ENCODE assay signal across 1 cellular context in the genomic region with DNA sequence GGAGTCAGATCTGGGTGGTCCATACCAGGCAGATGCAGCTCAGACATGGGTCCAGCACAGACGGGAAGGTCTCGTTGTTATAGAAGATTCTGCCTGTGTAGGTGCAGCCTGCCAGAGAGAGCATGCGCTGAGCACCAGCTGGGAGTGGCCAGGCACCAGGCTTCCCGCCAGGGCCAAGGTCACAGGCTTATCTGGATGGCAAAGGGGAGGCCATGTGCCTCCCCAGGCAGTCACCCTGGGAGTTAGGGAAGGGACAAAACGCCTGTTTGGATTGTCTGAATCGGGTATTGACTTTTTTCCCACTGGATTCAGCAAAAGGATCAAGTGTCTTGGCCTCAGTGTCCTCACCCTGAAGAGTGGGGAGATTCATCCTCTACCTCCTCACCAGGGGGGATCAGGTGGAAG.
TF ChIP-seq lines count a peak whose summit lies in the region.

No MANE protein-coding gene starts in this region.

TF ChIP-seq in HepG2, 621 proteins besides CTCF, POLR2A, EP300 and RAD21 (continued from another document and continues in another):
- no peak; the same call in 1 of the 2 replicates for TF ChIP-seq ZNF777 (CRISPR knock-in tag; IDR thresholded peaks at IDR 0.05)
- TF ChIP-seq ZNF225 (CRISPR knock-in tag; IDR thresholded peaks at IDR 0.05): no peak
- no peak for TF ChIP-seq ARHGAP35 (CRISPR knock-in tag; IDR thresholded peaks at IDR 0.05; ENCODE audit: borderline replicate concordance)
- TF ChIP-seq ETV6 (CRISPR knock-in tag; conservative IDR thresholded peaks at IDR 0.05): no peak
- TF ChIP-seq, protein P1, sequence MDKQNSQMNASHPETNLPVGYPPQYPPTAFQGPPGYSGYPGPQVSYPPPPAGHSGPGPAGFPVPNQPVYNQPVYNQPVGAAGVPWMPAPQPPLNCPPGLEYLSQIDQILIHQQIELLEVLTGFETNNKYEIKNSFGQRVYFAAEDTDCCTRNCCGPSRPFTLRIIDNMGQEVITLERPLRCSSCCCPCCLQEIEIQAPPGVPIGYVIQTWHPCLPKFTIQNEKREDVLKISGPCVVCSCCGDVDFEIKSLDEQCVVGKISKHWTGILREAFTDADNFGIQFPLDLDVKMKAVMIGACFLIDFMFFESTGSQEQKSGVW (CRISPR knock-in tag; IDR thresholded peaks at IDR 0.05; ENCODE audit: borderline replicate concordance): no peak
- TF ChIP-seq TAF15 (IDR thresholded peaks at IDR 0.05; ENCODE audit: low read depth, low read length, poor library complexity, severe bottlenecking): no peak
- peak; percentile 63; the same call in 1 of the 2 replicates for TF ChIP-seq WIZ (CRISPR knock-in tag; IDR thresholded peaks at IDR 0.05)
- TF ChIP-seq HNRNPL (IDR thresholded peaks at IDR 0.05; ENCODE audit: low read depth, low read length): 0 out of 2 replicates have a peak, but pooled peaks have one; percentile 23
- TF ChIP-seq ZNF644 (CRISPR knock-in tag; IDR thresholded peaks at IDR 0.05; ENCODE audit: low read depth): no peak
- TF ChIP-seq CC2D1A (CRISPR knock-in tag; IDR thresholded peaks at IDR 0.05): no peak
- no peak for TF ChIP-seq PAX8 (CRISPR knock-in tag; IDR thresholded peaks at IDR 0.05; ENCODE audit: borderline replicate concordance)
- no peak for TF ChIP-seq ZNF577 (CRISPR knock-in tag; IDR thresholded peaks at IDR 0.05; ENCODE audit: borderline replicate concordance, low read depth)
- no peak for TF ChIP-seq PTBP1 (IDR thresholded peaks at IDR 0.05; ENCODE audit: low read depth, low read length, poor library complexity, severe bottlenecking)
- 0 out of 2 replicates have a peak, but pooled peaks have one; percentile 47 for TF ChIP-seq ZBTB43 (CRISPR knock-in tag; conservative IDR thresholded peaks at IDR 0.05)
- no peak for TF ChIP-seq GLI4 (CRISPR knock-in tag; IDR thresholded peaks at IDR 0.05; ENCODE audit: borderline replicate concordance)
- no peak for TF ChIP-seq TBX3 (IDR thresholded peaks at IDR 0.05; ENCODE audit: borderline replicate concordance)
- TF ChIP-seq ZNF510 (CRISPR knock-in tag; IDR thresholded peaks at IDR 0.05; ENCODE audit: low read depth): no peak
- TF ChIP-seq MAFG (CRISPR knock-in tag; IDR thresholded peaks at IDR 0.05): no peak
- no peak; the same call in 1 of the 2 replicates for TF ChIP-seq KDM5B (CRISPR knock-in tag; IDR thresholded peaks at IDR 0.05; ENCODE audit: borderline replicate concordance)
- TF ChIP-seq RCOR2 (CRISPR knock-in tag; IDR thresholded peaks at IDR 0.05): no peak
- no peak for TF ChIP-seq ZNF790 (CRISPR knock-in tag; IDR thresholded peaks at IDR 0.05; ENCODE audit: borderline replicate concordance)
- no peak for TF ChIP-seq SNAPC5 (CRISPR knock-in tag; IDR thresholded peaks at IDR 0.05; ENCODE audit: borderline replicate concordance)
- peak; percentile 46; the same call in 1 of the 2 replicates for TF ChIP-seq MIER3 (CRISPR knock-in tag; IDR thresholded peaks at IDR 0.05; ENCODE audit: borderline replicate concordance)
- TF ChIP-seq MXD1 (CRISPR knock-in tag; IDR thresholded peaks at IDR 0.05): no peak
- TF ChIP-seq HHEX (CRISPR knock-in tag; IDR thresholded peaks at IDR 0.05): no peak
- no peak for TF ChIP-seq ZNF547 (CRISPR knock-in tag; IDR thresholded peaks at IDR 0.05)
- TF ChIP-seq ZNF569 (CRISPR knock-in tag; IDR thresholded peaks at IDR 0.05; ENCODE audit: borderline replicate concordance): no peak
- TF ChIP-seq, protein P2, sequence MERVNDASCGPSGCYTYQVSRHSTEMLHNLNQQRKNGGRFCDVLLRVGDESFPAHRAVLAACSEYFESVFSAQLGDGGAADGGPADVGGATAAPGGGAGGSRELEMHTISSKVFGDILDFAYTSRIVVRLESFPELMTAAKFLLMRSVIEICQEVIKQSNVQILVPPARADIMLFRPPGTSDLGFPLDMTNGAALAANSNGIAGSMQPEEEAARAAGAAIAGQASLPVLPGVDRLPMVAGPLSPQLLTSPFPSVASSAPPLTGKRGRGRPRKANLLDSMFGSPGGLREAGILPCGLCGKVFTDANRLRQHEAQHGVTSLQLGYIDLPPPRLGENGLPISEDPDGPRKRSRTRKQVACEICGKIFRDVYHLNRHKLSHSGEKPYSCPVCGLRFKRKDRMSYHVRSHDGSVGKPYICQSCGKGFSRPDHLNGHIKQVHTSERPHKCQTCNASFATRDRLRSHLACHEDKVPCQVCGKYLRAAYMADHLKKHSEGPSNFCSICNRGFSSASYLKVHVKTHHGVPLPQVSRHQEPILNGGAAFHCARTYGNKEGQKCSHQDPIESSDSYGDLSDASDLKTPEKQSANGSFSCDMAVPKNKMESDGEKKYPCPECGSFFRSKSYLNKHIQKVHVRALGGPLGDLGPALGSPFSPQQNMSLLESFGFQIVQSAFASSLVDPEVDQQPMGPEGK (CRISPR knock-in tag; IDR thresholded peaks at IDR 0.05): peak; percentile 92
- no peak for TF ChIP-seq FLYWCH1 (CRISPR knock-in tag; IDR thresholded peaks at IDR 0.05)
- peak; percentile 71; the same call in 1 of the 2 replicates for TF ChIP-seq RXRA (CRISPR knock-in tag; IDR thresholded peaks at IDR 0.05)
- no peak for TF ChIP-seq KLF16 (CRISPR knock-in tag; IDR thresholded peaks at IDR 0.05)
- TF ChIP-seq ZNF263 (CRISPR knock-in tag; IDR thresholded peaks at IDR 0.05): 0 out of 2 replicates have a peak, but pooled peaks have one; percentile 36
- no peak for TF ChIP-seq ZFP82 (CRISPR knock-in tag; IDR thresholded peaks at IDR 0.05; ENCODE audit: borderline replicate concordance)
- no peak for TF ChIP-seq ELF3 (CRISPR knock-in tag; IDR thresholded peaks at IDR 0.05)
- 0 out of 2 replicates have a peak, but pooled peaks have one; percentile 40 for TF ChIP-seq ZHX1 (CRISPR knock-in tag; IDR thresholded peaks at IDR 0.05; ENCODE audit: low read depth)
- TF ChIP-seq ZSCAN9 (CRISPR knock-in tag; IDR thresholded peaks at IDR 0.05; ENCODE audit: borderline replicate concordance): peak; percentile 35; the same call in 1 of the 2 replicates
- TF ChIP-seq ZIK1 (CRISPR knock-in tag; IDR thresholded peaks at IDR 0.05; ENCODE audit: borderline replicate concordance, low read depth): no peak
- TF ChIP-seq, protein P3, sequence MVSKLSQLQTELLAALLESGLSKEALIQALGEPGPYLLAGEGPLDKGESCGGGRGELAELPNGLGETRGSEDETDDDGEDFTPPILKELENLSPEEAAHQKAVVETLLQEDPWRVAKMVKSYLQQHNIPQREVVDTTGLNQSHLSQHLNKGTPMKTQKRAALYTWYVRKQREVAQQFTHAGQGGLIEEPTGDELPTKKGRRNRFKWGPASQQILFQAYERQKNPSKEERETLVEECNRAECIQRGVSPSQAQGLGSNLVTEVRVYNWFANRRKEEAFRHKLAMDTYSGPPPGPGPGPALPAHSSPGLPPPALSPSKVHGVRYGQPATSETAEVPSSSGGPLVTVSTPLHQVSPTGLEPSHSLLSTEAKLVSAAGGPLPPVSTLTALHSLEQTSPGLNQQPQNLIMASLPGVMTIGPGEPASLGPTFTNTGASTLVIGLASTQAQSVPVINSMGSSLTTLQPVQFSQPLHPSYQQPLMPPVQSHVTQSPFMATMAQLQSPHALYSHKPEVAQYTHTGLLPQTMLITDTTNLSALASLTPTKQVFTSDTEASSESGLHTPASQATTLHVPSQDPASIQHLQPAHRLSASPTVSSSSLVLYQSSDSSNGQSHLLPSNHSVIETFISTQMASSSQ (IDR thresholded peaks at IDR 0.05; ENCODE audit: low read depth): no peak
- TF ChIP-seq, protein P3 (CRISPR knock-in tag; IDR thresholded peaks at IDR 0.05; ENCODE audit: borderline replicate concordance): 0 out of 2 replicates have a peak, but pooled peaks have one; percentile 19
- peak; percentile 45; the same call in 1 of the 2 replicates for TF ChIP-seq ZSCAN31 (CRISPR knock-in tag; IDR thresholded peaks at IDR 0.05; ENCODE audit: low read depth)
- peak; percentile 44; the same call in 1 of the 2 replicates for TF ChIP-seq SPEN (CRISPR knock-in tag; IDR thresholded peaks at IDR 0.05; ENCODE audit: low read depth)
- no peak for TF ChIP-seq PCBP2 (optimal IDR thresholded peaks at IDR 0.05; ENCODE audit: low read depth, low read length, poor library complexity, severe bottlenecking)
- TF ChIP-seq ZNF747 (CRISPR knock-in tag; IDR thresholded peaks at IDR 0.05; ENCODE audit: borderline replicate concordance): no peak
- TF ChIP-seq, protein P4, sequence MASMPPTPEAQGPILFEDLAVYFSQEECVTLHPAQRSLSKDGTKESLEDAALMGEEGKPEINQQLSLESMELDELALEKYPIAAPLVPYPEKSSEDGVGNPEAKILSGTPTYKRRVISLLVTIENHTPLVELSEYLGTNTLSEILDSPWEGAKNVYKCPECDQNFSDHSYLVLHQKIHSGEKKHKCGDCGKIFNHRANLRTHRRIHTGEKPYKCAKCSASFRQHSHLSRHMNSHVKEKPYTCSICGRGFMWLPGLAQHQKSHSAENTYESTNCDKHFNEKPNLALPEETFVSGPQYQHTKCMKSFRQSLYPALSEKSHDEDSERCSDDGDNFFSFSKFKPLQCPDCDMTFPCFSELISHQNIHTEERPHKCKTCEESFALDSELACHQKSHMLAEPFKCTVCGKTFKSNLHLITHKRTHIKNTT (CRISPR knock-in tag; IDR thresholded peaks at IDR 0.05): no peak
- TF ChIP-seq, protein P5, sequence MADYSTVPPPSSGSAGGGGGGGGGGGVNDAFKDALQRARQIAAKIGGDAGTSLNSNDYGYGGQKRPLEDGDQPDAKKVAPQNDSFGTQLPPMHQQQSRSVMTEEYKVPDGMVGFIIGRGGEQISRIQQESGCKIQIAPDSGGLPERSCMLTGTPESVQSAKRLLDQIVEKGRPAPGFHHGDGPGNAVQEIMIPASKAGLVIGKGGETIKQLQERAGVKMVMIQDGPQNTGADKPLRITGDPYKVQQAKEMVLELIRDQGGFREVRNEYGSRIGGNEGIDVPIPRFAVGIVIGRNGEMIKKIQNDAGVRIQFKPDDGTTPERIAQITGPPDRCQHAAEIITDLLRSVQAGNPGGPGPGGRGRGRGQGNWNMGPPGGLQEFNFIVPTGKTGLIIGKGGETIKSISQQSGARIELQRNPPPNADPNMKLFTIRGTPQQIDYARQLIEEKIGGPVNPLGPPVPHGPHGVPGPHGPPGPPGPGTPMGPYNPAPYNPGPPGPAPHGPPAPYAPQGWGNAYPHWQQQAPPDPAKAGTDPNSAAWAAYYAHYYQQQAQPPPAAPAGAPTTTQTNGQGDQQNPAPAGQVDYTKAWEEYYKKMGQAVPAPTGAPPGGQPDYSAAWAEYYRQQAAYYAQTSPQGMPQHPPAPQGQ (CRISPR knock-in tag; IDR thresholded peaks at IDR 0.05; ENCODE audit: borderline replicate concordance): no peak
- TF ChIP-seq MTA1 (CRISPR knock-in tag; IDR thresholded peaks at IDR 0.05; ENCODE audit: borderline replicate concordance): peak; percentile 59; the same call in 1 of the 2 replicates
- TF ChIP-seq KMT2B (CRISPR knock-in tag; IDR thresholded peaks at IDR 0.05): no peak
- TF ChIP-seq TOE1 (CRISPR knock-in tag; IDR thresholded peaks at IDR 0.05): no peak
- TF ChIP-seq EED (CRISPR knock-in tag; IDR thresholded peaks at IDR 0.05): no peak
- no peak for TF ChIP-seq PHF8 (CRISPR knock-in tag; IDR thresholded peaks at IDR 0.05)
- TF ChIP-seq NCOR1 (IDR thresholded peaks at IDR 0.05; ENCODE audit: borderline replicate concordance, low read length): no peak
